In genomic region chr5:139657363-139658321, GRCh38 we compare ENCODE assay signal across 9 cellular contexts. TPM values are rescaled to one million over a fixed set of nuclear protein-coding genes. Genes with fewer than 3 reads are reported as not detected.
A peak's percentile ranks its signal among the peaks of the same experiment; 100 is the strongest.
DNase-seq lines count a peak whose midpoint lies in the region; ATAC-seq and TF ChIP-seq lines count a peak whose summit lies in the region.
"Had no signal": no experiment of that assay in that cellular context is flagged by ENCODE, and none has a peak within 500 bp of the region (broad histone marks: within the 10 kb centered on the region; RNA-seq: fewer than 3 reads in every experiment).

No MANE protein-coding gene starts in this region.

- no peaks in the 10 kb centered on the region for H3K27me3 ChIP-seq in heart left ventricle
- H3K27me3 ChIP-seq in mucosa of rectum (ENCODE audit: control insufficient read depth in 2 of 2, insufficient read depth in 2 of 2, low read length in 2 of 2): no peaks in the 10 kb centered on the region
- H3K27me3 ChIP-seq in uterus: no peaks in the 10 kb centered on the region

- no peak for TF ChIP-seq POLR2A in heart left ventricle (IDR thresholded peaks at IDR 0.05)
- no peak for TF ChIP-seq POLR2A in uterus (IDR thresholded peaks at IDR 0.05)

- DNase-seq in heart left ventricle: peak in 3 of 5 donors; percentile 34 to 54 (median 45)
- no peak for DNase-seq in cardiac septum (ENCODE audit: low spot score)
- no peak for DNase-seq in uterus
- no peak for DNase-seq in activated CD4-positive, alpha-beta T cell treated with anti-CD3 and anti-CD28 coated beads, Interleukin-2, amount 10 ng/mL, durations not matched to agents 7 days and 5 days
- DNase-seq in T-helper 2 cell: no peak
- DNase-seq: activated T-cell treated with anti-CD3 and anti-CD28 coated beads, Interleukin-2, amount 50 U/mL, for 24 hours had no signal

- H3K36me3 ChIP-seq in heart left ventricle (no peaks in the 10 kb centered on the region), mucosa of rectum (ENCODE audit: control insufficient read depth in 2 of 2, insufficient read depth in 2 of 2, low read length in 2 of 2) (peaks cover 0 to 2% of the 10 kb centered on the region in 2 donors), uterus (no peaks in the 10 kb centered on the region)

- intact Hi-C loops in heart left ventricle (cut with DNase I) (no loop called here), cardiac septum (cut with DNase I) (no loop called here), uterus (cut with DNase I; ENCODE audit: low total_unique reads) (no loop called here)

- H3K4me3 Mint-ChIP-seq in brain: peak overlapping the region; percentile 18 to 78 (median 40)
- H3K4me3 Mint-ChIP-seq in activated CD4-positive, alpha-beta T cell treated with anti-CD3 and anti-CD28 coated beads, Interleukin-2, amount 10 ng/mL, durations not matched to agents 7 days and 5 days: no peak overlapping the region
- H3K4me3 Mint-ChIP-seq: activated T-cell treated with anti-CD3 and anti-CD28 coated beads, Interleukin-2, amount 50 U/mL, for 24 hours had no signal

- CTCF ChIA-PET in activated CD4-positive, alpha-beta T cell treated with anti-CD3 and anti-CD28 coated beads, Interleukin-2, amount 10 ng/mL, durations not matched to agents 7 days and 5 days (lab: Charles Lee): interaction anchor here (0.8 to 1.3 kb wide), 2 partner anchors 8 to 22 kb away, joined by 3 to 5 read pairs; no protein-coding TSS in a partner anchor

- H3K27ac Mint-ChIP-seq in brain: peak overlapping the region; percentile 94 to 99 (median 97)
- no peak overlapping the region for H3K27ac Mint-ChIP-seq in activated CD4-positive, alpha-beta T cell treated with anti-CD3 and anti-CD28 coated beads, Interleukin-2, amount 10 ng/mL, durations not matched to agents 7 days and 5 days
- H3K27ac Mint-ChIP-seq: activated T-cell treated with anti-CD3 and anti-CD28 coated beads, Interleukin-2, amount 50 U/mL, for 24 hours had no signal

- H3K9me3 ChIP-seq in heart left ventricle (no peaks in the 10 kb centered on the region), mucosa of rectum (ENCODE audit: control insufficient read depth in 2 of 2, low read length in 2 of 2) (no peaks in the 10 kb centered on the region), uterus (no peaks in the 10 kb centered on the region)

- peak overlapping the region in 1 of 2 donors; percentile 36 for H3K9ac ChIP-seq in mucosa of rectum (ENCODE audit: low read depth in 1 of 2, low read length in 2 of 2)

- H3K4me1 ChIP-seq in heart left ventricle (peaks cover 49 to 100% (median 96%) of the 10 kb centered on the region in 12 donors), mucosa of rectum (ENCODE audit: control insufficient read depth in 2 of 2, insufficient read depth in 2 of 2, low read length in 2 of 2) (peaks cover 62 to 65% of the 10 kb centered on the region in 2 donors), uterus (peaks cover 4 to 46% of the 10 kb centered on the region in 2 donors)

- peak overlapping the region in 1 of 12 donors; percentile 0 for H3K4me3 ChIP-seq in heart left ventricle
- H3K4me3 ChIP-seq in mucosa of rectum (ENCODE audit: low read length in 2 of 2): no peak overlapping the region
- H3K4me3 ChIP-seq in uterus: no peak overlapping the region

- peaks cover 3% of the 10 kb centered on the region for H3K27me3 Mint-ChIP-seq in brain
- H3K27me3 Mint-ChIP-seq in activated CD4-positive, alpha-beta T cell treated with anti-CD3 and anti-CD28 coated beads, Interleukin-2, amount 10 ng/mL, durations not matched to agents 7 days and 5 days: peaks cover 19% of the 10 kb centered on the region

- no peaks in the 10 kb centered on the region for H3K9me3 Mint-ChIP-seq in brain
- no peaks in the 10 kb centered on the region for H3K9me3 Mint-ChIP-seq in activated CD4-positive, alpha-beta T cell treated with anti-CD3 and anti-CD28 coated beads, Interleukin-2, amount 10 ng/mL, durations not matched to agents 7 days and 5 days
- H3K9me3 Mint-ChIP-seq: activated T-cell treated with anti-CD3 and anti-CD28 coated beads, Interleukin-2, amount 50 U/mL, for 24 hours had no signal

- no peaks in the 10 kb centered on the region for H3K36me3 Mint-ChIP-seq in brain
- no peaks in the 10 kb centered on the region for H3K36me3 Mint-ChIP-seq in activated CD4-positive, alpha-beta T cell treated with anti-CD3 and anti-CD28 coated beads, Interleukin-2, amount 10 ng/mL, durations not matched to agents 7 days and 5 days (ENCODE audit: low read depth)

- H3K27ac ChIP-seq in heart left ventricle: peak overlapping the region; percentile 54 to 98 (median 92)
- H3K27ac ChIP-seq in mucosa of rectum (ENCODE audit: low read depth in 2 of 2, low read length in 2 of 2): peak overlapping the region; percentile 78 to 87
- H3K27ac ChIP-seq in uterus: peak overlapping the region; percentile 79 to 88

- POLR2A ChIA-PET in activated CD4-positive, alpha-beta T cell treated with anti-CD3 and anti-CD28 coated beads, Interleukin-2, amount 10 ng/mL, durations not matched to agents 7 days and 5 days (lab: Charles Lee): no interaction called here

- TF ChIP-seq CTCF in heart left ventricle (IDR thresholded peaks at IDR 0.05) (no peak), brain (conservative IDR thresholded peaks at IDR 0.05) (no peak), uterus (IDR thresholded peaks at IDR 0.05) (no peak)

- peaks cover 96% of the 10 kb centered on the region for H3K4me1 Mint-ChIP-seq in brain
- peaks cover 12% of the 10 kb centered on the region for H3K4me1 Mint-ChIP-seq in activated CD4-positive, alpha-beta T cell treated with anti-CD3 and anti-CD28 coated beads, Interleukin-2, amount 10 ng/mL, durations not matched to agents 7 days and 5 days

- ATAC-seq in heart left ventricle: no peak
- no peak for ATAC-seq in HG03378 (IDR thresholded peaks at IDR 0.05; ENCODE audit: unreplicated experiment)

- 28 to 40% (median 29%) methylated on average over 8 to 12 of the region's 12 CpGs for WGBS in heart left ventricle, 4 donors

RNA-seq across cellular contexts. Expression of gene CXXC5, which starts 9.5 kb away (rescaled TPM):
- total RNA-seq in heart left ventricle (10 to 100 TPM; 29.8 to 74.6 (median 36.3) TPM), cardiac septum (49.3 TPM), uterus (10 to 100 TPM in 3 of 4 donors, 1 to 10 TPM in 1; 3.3 to 51.3 (median 35.0) TPM)
- polyA plus RNA-seq in heart left ventricle (10 to 100 TPM; 32.8 to 44.5 TPM), brain (ENCODE audit: insufficient read depth, low read depth, low replicate concordance) (79.7 TPM)
- total RNA-seq in activated CD4-positive, alpha-beta T cell treated with anti-CD3 and anti-CD28 coated beads, Interleukin-2, amount 10 ng/mL, durations not matched to agents 7 days and 5 days: 1 to 10 TPM in 1 of 2 experiments, under 1 TPM in 1; 0.99 to 1.9 TPM

Comparison
In these comparisons a context has a peak if more than half of its experiments do, and no peak if none do; other contexts are left out.
1. DNase-seq: peak in heart left ventricle (3 of 5); none in cardiac septum (single experiment), uterus (0 of 2), activated CD4-positive, alpha-beta T cell treated with anti-CD3 and anti-CD28 coated beads, Interleukin-2, amount 10 ng/mL, durations not matched to agents 7 days and 5 days (single experiment) and T-helper 2 cell (0 of 5).
2. Peak in every context shown above with its lines, with median percentiles within 50 percentile points of each other: H3K27ac ChIP-seq.